18 cellular contexts compared by ENCODE assay signal in the genomic region with DNA sequence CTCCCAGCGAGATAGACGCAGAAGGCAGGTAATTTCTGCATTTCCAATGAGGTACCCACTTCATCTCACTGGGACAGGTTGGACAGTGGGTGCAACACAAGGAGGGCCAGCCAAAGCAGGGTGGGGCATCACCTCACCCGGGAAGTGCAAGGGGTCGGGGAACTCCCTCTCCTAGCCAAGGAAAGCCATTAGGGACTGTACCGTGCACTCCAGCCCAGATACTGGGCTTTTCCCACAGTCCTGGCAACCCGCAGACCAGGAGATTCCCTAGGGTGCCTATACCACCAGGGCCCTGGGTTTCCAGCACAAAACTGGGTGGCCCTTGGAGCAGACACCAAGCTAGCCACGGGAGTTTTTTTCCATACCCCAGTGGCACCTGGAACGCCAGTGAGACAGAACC. TPM values are rescaled to one million over a fixed set of nuclear protein-coding genes. Genes with fewer than 3 reads are reported as not detected.
A peak's percentile ranks its signal among the peaks of the same experiment; 100 is the strongest.
DNase-seq lines count a peak whose midpoint lies in the region; ATAC-seq and TF ChIP-seq lines count a peak whose summit lies in the region.
"Had no signal": no experiment of that assay in that cellular context is flagged by ENCODE, and none has a peak within 500 bp of the region (broad histone marks: within the 10 kb centered on the region; RNA-seq: fewer than 3 reads in every experiment).

No MANE protein-coding gene starts in this region.

- no peak for TF ChIP-seq CTCF in body of pancreas (IDR thresholded peaks at IDR 0.05)

- H3K4me2 ChIP-seq in neuronal stem cell (ENCODE audit: insufficient read depth, low read length, poor library complexity, severe bottlenecking) = no peak overlapping the region
- H3K4me2 ChIP-seq: BLaER1 treated with 17β-estradiol and CSF1 and Interleukin-3, amounts not matched to agents 10 nM and 100 nM had no signal

- H3K4me1 ChIP-seq in HUES64 (ENCODE audit: insufficient read depth, low read length) (peaks cover 9% of the 10 kb centered on the region; the same call in 1 of the 2 replicates), iPS-18a (ENCODE audit: control insufficient read depth, low read depth, low read length) (peaks cover 3% of the 10 kb centered on the region), neuronal stem cell (ENCODE audit: control insufficient read depth in 2 of 2, insufficient read depth in 1 of 2, low read depth in 1 of 2, low read length in 2 of 2) (peaks cover 0 to 6% of the 10 kb centered on the region in 2 donors), body of pancreas (no peaks in the 10 kb centered on the region)

- DNase-seq in H7 (no peak), neuronal stem cell (ENCODE audit: low spot score) (no peak), body of pancreas (no peak)
- DNase-seq: Calu3; CD8-positive, alpha-beta T cell; DMS79 treated with DMSO at 0.1 percent for 48 hours; GM23248; KG1 had no signal

- H4K91ac ChIP-seq in neuronal stem cell (ENCODE audit: low read depth, low read length, poor library complexity) = no peak overlapping the region

- H3K4ac ChIP-seq in neuronal stem cell (ENCODE audit: low read length) = no peak overlapping the region

- peak overlapping the region; percentile 53 for H2BK5ac ChIP-seq in neuronal stem cell (ENCODE audit: low read length)

- H3K23ac ChIP-seq in neuronal stem cell (ENCODE audit: low read depth, low read length, poor library complexity) = no peak overlapping the region

- no peak overlapping the region for H3K14ac ChIP-seq in neuronal stem cell (ENCODE audit: low read length)

- no peak overlapping the region for H2BK15ac ChIP-seq in neuronal stem cell (ENCODE audit: low read length)

- no peaks in the 10 kb centered on the region for H3K9me3 ChIP-seq in HUES64 (ENCODE audit: insufficient read depth, low read depth, low read length)
- H3K9me3 ChIP-seq in iPS-18a (ENCODE audit: control insufficient read depth, low read depth, low read length) = no peaks in the 10 kb centered on the region
- no peaks in the 10 kb centered on the region for H3K9me3 ChIP-seq in neuronal stem cell (replicated peaks in 1 of 2; ENCODE audit: control insufficient read depth in 2 of 2, insufficient read depth in 1 of 2, low read depth in 1 of 2, low read length in 2 of 2)
- H3K9me3 ChIP-seq in body of pancreas = no peaks in the 10 kb centered on the region
- H3K9me3 ChIP-seq: BLaER1 treated with 17β-estradiol and CSF1 and Interleukin-3, amounts not matched to agents 10 nM and 100 nM had no signal

- no peak for TF ChIP-seq POLR2A in body of pancreas (IDR thresholded peaks at IDR 0.05)

- H3K36me3 ChIP-seq in H7 (replicated peaks; ENCODE audit: control insufficient read depth, insufficient read depth, low read length) = no peaks in the 10 kb centered on the region
- H3K36me3 ChIP-seq in HUES64 (ENCODE audit: insufficient read depth, low read length) = no peaks in the 10 kb centered on the region
- no peaks in the 10 kb centered on the region for H3K36me3 ChIP-seq in iPS-18a (ENCODE audit: control insufficient read depth, low read depth, low read length)
- H3K36me3 ChIP-seq in neuronal stem cell (replicated peaks in 1 of 2; ENCODE audit: control insufficient read depth in 2 of 2, insufficient read depth in 2 of 2, low read length in 2 of 2) = no peaks in the 10 kb centered on the region
- no peaks in the 10 kb centered on the region for H3K36me3 ChIP-seq in body of pancreas (replicated peaks in 1 of 2; ENCODE audit: insufficient read depth in 1 of 2, low read depth in 2 of 2)
- H3K36me3 ChIP-seq: BLaER1 treated with 17β-estradiol and CSF1 and Interleukin-3, amounts not matched to agents 10 nM and 100 nM had no signal

- H3K4me3 ChIP-seq in H7 (ENCODE audit: insufficient read depth, low read depth, low read length) = peak overlapping the region; percentile 16; the same call in 1 of the 2 replicates
- H3K4me3 ChIP-seq in HUES64 (ENCODE audit: low read length) = 0 out of 2 replicates have a peak overlapping the region, but pooled peaks have one; percentile 16
- peak overlapping the region; percentile 3 for H3K4me3 ChIP-seq in iPS-18a (ENCODE audit: low read length)
- no peak overlapping the region for H3K4me3 ChIP-seq in neuronal stem cell (ENCODE audit: low read length in 2 of 2)
- H3K4me3 ChIP-seq in body of pancreas = no peak overlapping the region
- H3K4me3 ChIP-seq: BLaER1 treated with 17β-estradiol and CSF1 and Interleukin-3, amounts not matched to agents 10 nM and 100 nM; GM12878; GM23248 had no signal

- peak overlapping the region; percentile 84 for H2BK12ac ChIP-seq in neuronal stem cell (ENCODE audit: low read length)

- H3K27ac ChIP-seq in HUES64 (ENCODE audit: low read depth, low read length) = peak overlapping the region; percentile 40; the same call in 1 of the 2 replicates
- H3K27ac ChIP-seq in iPS-18a (ENCODE audit: low read length) = no peak overlapping the region
- H3K27ac ChIP-seq in neuronal stem cell (replicated peaks; ENCODE audit: low read length) = no peak overlapping the region
- no peak overlapping the region for H3K27ac ChIP-seq in body of pancreas
- H3K27ac ChIP-seq: BLaER1 treated with 17β-estradiol and CSF1 and Interleukin-3, amounts not matched to agents 10 nM and 100 nM; GM23248; HL-60 had no signal

- H3K27me3 ChIP-seq in H7 (ENCODE audit: control insufficient read depth, insufficient read depth, low read length) (no peaks in the 10 kb centered on the region), HUES64 (ENCODE audit: insufficient read depth, low read length) (no peaks in the 10 kb centered on the region), iPS-18a (ENCODE audit: control insufficient read depth, insufficient read depth, low read length) (no peaks in the 10 kb centered on the region), neuronal stem cell (ENCODE audit: control insufficient read depth in 3 of 3, insufficient read depth in 3 of 3, low read depth in 1 of 3, low read length in 3 of 3) (no peaks in the 10 kb centered on the region), body of pancreas (no peaks in the 10 kb centered on the region)
- H3K27me3 ChIP-seq: BLaER1 treated with 17β-estradiol and CSF1 and Interleukin-3, amounts not matched to agents 10 nM and 100 nM had no signal

- H3K9ac ChIP-seq in HUES64 (ENCODE audit: low read depth, low read length) = no peak overlapping the region
- peak overlapping the region; percentile 31 for H3K9ac ChIP-seq in iPS-18a (ENCODE audit: low read length)
- no peak overlapping the region for H3K9ac ChIP-seq in neuronal stem cell (ENCODE audit: low read depth, low read length, poor library complexity)
- H3K9ac ChIP-seq: BLaER1 treated with 17β-estradiol and CSF1 and Interleukin-3, amounts not matched to agents 10 nM and 100 nM; GM23248 had no signal

- H2BK120ac ChIP-seq in neuronal stem cell (ENCODE audit: low read depth, low read length) = no peak overlapping the region

- peak overlapping the region; percentile 19 for H3K18ac ChIP-seq in neuronal stem cell (ENCODE audit: low read length)

- 79% methylated on average over 8 of the region's 8 CpGs for WGBS in HUES64
- no CpG with 5 or more reads among the region's 8 CpGs for WGBS in neuronal stem cell (ENCODE audit: extremely low coverage in 2 of 2, insufficient read length in 2 of 2, insufficient replicate concordance in 1 of 2), 2 donors
- 65 to 71% methylated on average over 8 of the region's 8 CpGs for WGBS in body of pancreas, 2 donors

- H2AK5ac ChIP-seq in neuronal stem cell (ENCODE audit: low read depth, low read length) = peak overlapping the region; percentile 46

- H2AFZ ChIP-seq in neuronal stem cell (ENCODE audit: low read length) = no peak overlapping the region
- H2AFZ ChIP-seq: GM23248 had no signal

- ATAC-seq in body of pancreas = no peak
- ATAC-seq in GM19452 (IDR thresholded peaks at IDR 0.05; ENCODE audit: unreplicated experiment) = no peak
- ATAC-seq in HG03025 (IDR thresholded peaks at IDR 0.05; ENCODE audit: low FRiP score, unreplicated experiment) = no peak
- no peak for ATAC-seq in HG03432 (IDR thresholded peaks at IDR 0.05; ENCODE audit: unreplicated experiment)
- ATAC-seq: CD8-positive, alpha-beta T cell; GM12878 had no signal

- intact Hi-C loops in body of pancreas (cut with DNase I) = no loop called here

- H4K8ac ChIP-seq in neuronal stem cell (ENCODE audit: low read depth, low read length) = no peak overlapping the region

- H3K79me1 ChIP-seq in neuronal stem cell (ENCODE audit: low read depth, low read length) = no peaks in the 10 kb centered on the region

RNA-seq across cellular contexts. Expression of a gene that starts 17.2 kb away (rescaled TPM):
- total RNA-seq in H7 (2014; rRNA removed; shearing (Covaris generic)) = 1.4 and 2.1 TPM in 2 replicates
- polyA plus RNA-seq in HUES64 (2013, experiment 1 of 2) = 0.40 TPM
- 0.51 TPM for polyA plus RNA-seq in HUES64 (2013, experiment 2 of 2)
- polyA plus RNA-seq in neuronal stem cell (2013, experiment 1 of 2) = 0.10 TPM
- 0.12 TPM for polyA plus RNA-seq in neuronal stem cell (2013, experiment 2 of 2)
- total RNA-seq in body of pancreas = 1 to 10 TPM in 1 of 2 donors, under 1 TPM in 1; 0.52 to 4.0 TPM
- total RNA-seq: A172; B cell; Calu3; CD8-positive, alpha-beta T cell; GM12878 had no signal
- polyA plus RNA-seq: GM12878 had no signal

Comparison
In these comparisons a context has a peak if more than half of its experiments do, and no peak if none do; other contexts are left out.
1. H3K4me3 ChIP-seq: peak in H7 (single experiment), HUES64 (single experiment) and iPS-18a (single experiment); none in neuronal stem cell (0 of 2) and body of pancreas (0 of 2).